Comparison of ENCODE assay signal across 22 cellular contexts in the genomic region with DNA sequence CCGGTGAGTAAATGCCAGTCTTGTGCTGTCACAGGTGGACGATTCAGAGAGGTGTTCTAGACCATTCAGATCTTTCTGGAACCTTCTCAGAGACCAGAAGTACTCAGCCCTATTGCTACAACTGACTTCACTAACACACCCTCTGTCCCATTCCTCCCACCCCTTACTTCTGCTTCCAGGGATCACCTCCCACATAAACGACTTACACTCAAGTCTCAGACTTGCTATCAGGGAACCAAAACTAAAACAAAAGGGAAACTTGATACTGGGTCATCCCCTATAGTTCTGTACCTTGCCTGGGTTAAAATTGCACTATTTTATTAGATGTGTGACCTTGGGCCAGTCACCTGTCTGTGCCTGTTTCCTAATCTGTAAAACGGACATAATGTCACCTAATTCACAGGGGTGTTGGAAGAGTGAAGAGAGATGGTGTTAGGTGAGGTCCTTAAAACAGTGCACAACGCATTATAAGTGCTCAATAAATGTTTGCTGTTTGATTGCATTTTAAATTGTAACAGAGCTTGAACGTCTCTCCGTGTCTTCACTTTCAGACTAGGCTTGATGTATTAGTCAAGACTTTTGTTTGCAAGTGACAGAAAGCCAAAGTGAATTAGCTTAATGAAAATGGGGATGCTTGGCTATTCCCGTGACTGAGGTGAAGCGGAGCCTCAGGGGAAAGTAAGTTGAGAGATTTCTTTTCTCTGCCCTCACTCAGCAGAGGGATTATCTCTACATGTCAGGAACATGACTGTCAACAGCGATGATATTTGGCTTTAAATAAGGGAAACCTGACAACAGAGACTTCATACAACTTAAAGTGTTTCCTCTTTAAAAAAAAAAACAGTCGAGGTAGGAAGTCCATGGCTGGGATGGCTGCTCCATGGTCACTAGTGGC. TPM values are rescaled to one million over a fixed set of nuclear protein-coding genes. Genes with fewer than 3 reads are reported as not detected.
"Had no signal": no experiment of that assay in that cellular context is flagged by ENCODE, and none has a peak within 500 bp of the region (broad histone marks: within the 10 kb centered on the region; RNA-seq: fewer than 3 reads in every experiment).

No MANE protein-coding gene starts in this region.

- H3K27ac Mint-ChIP-seq: activated CD4-positive, alpha-beta T cell treated with anti-CD3 and anti-CD28 coated beads, Interleukin-2, amount 10 ng/mL, durations not matched to agents 7 days and 5 days; activated CD8-positive, alpha-beta T cell treated with anti-CD3 and anti-CD28 coated beads, Interleukin-2, amount 10 ng/mL, durations not matched to agents 7 days and 5 days; activated T-cell treated with anti-CD3 and anti-CD28 coated beads, Interleukin-2, amount 50 U/mL, for 24 hours; mesothelial cell of epicardium; nephron progenitor cell; stimulated activated naive CD8-positive, alpha-beta T cell treated with anti-CD3 and anti-CD28 coated beads, Interleukin-15, amount 100 ng/mL, for 72 hours; T-helper 2 cell treated with Interferon-gamma antibody and Interleukin-4, amounts not matched to agents 5 μg/mL and 100 μg/mL, for 36 hours had no signal

- H3K27ac ChIP-seq: brain microvascular endothelial cell, colonic mucosa, left lung, prostate gland, right atrium auricular region had no signal

- H3K4me1 ChIP-seq: colonic mucosa had no signal

- H3K27me3 ChIP-seq: right atrium auricular region had no signal

- H3K36me3 ChIP-seq: brain microvascular endothelial cell, colonic mucosa, left lung, prostate gland, right atrium auricular region had no signal

- H3K9me3 ChIP-seq: colonic mucosa, left lung, prostate gland, right atrium auricular region had no signal

- H3K9me3 Mint-ChIP-seq: activated CD4-positive, alpha-beta T cell treated with anti-CD3 and anti-CD28 coated beads, Interleukin-2, amount 10 ng/mL, durations not matched to agents 7 days and 5 days; activated T-cell treated with anti-CD3 and anti-CD28 coated beads, Interleukin-2, amount 50 U/mL, for 24 hours; central memory CD8-positive, alpha-beta T cell; mesothelial cell of epicardium; nephron progenitor cell; stimulated activated naive CD8-positive, alpha-beta T cell treated with anti-CD3 and anti-CD28 coated beads, Interleukin-15, amount 100 ng/mL, for 72 hours; T-helper 2 cell treated with Interferon-gamma antibody and Interleukin-4, amounts not matched to agents 5 μg/mL and 100 μg/mL, for 36 hours had no signal

- FAIRE-seq: frontal cortex had no signal

- ATAC-seq: activated CD8-positive, alpha-beta T cell treated with anti-CD3 and anti-CD28 coated beads, Interleukin-2, amount 10 ng/mL, durations not matched to agents 7 days and 5 days; left lung; stimulated activated naive CD8-positive, alpha-beta T cell treated with anti-CD3 and anti-CD28 coated beads, Interleukin-15, amount 100 ng/mL, for 72 hours had no signal

- H3K36me3 Mint-ChIP-seq: mesothelial cell of epicardium had no signal

- DNase-seq: activated CD4-positive, alpha-beta T cell treated with anti-CD3 and anti-CD28 coated beads, Interleukin-2, amount 10 ng/mL, durations not matched to agents 7 days and 5 days; activated CD8-positive, alpha-beta T cell treated with anti-CD3 and anti-CD28 coated beads, Interleukin-2, amount 10 ng/mL, durations not matched to agents 7 days and 5 days; activated effector memory CD4-positive, alpha-beta T cell treated with anti-CD3 and anti-CD28 coated beads, Interleukin-2, amount 50 U/mL, for 16 hours; activated naive CD4-positive, alpha-beta T cell treated with anti-CD3 and anti-CD28 coated beads, Interleukin-2, amount 50 U/mL, for 16 hours; activated T-cell treated with anti-CD3 and anti-CD28 coated beads, Interleukin-2, amount 50 U/mL, for 24 hours; aorta; brain microvascular endothelial cell; colonic mucosa; left lung; nephron progenitor cell; stimulated activated naive CD8-positive, alpha-beta T cell treated with anti-CD3 and anti-CD28 coated beads, Interleukin-15, amount 100 ng/mL, for 72 hours; trophoblast cell had no signal

- H3K4me3 Mint-ChIP-seq: activated CD8-positive, alpha-beta T cell treated with anti-CD3 and anti-CD28 coated beads, Interleukin-2, amount 10 ng/mL, durations not matched to agents 7 days and 5 days; activated T-cell treated with anti-CD3 and anti-CD28 coated beads, Interleukin-2, amount 50 U/mL, for 24 hours; central memory CD8-positive, alpha-beta T cell; mesothelial cell of epicardium; nephron progenitor cell; stimulated activated naive CD8-positive, alpha-beta T cell treated with anti-CD3 and anti-CD28 coated beads, Interleukin-15, amount 100 ng/mL, for 72 hours; T-helper 2 cell treated with Interferon-gamma antibody and Interleukin-4, amounts not matched to agents 5 μg/mL and 100 μg/mL, for 36 hours had no signal

- H3K4me3 ChIP-seq: colonic mucosa, left lung, prostate gland, right atrium auricular region had no signal

RNA-seq across cellular contexts. Expression of a gene that starts 19.6 kb away (rescaled TPM):
- total RNA-seq: activated CD4-positive, alpha-beta T cell treated with anti-CD3 and anti-CD28 coated beads, Interleukin-2, amount 10 ng/mL, durations not matched to agents 7 days and 5 days; activated CD8-positive, alpha-beta T cell treated with anti-CD3 and anti-CD28 coated beads, Interleukin-2, amount 10 ng/mL, durations not matched to agents 7 days and 5 days; aorta; colonic mucosa; kidney epithelial cell; left lung; lung microvascular endothelial cell; mesothelial cell of epicardium; omental fat pad; right atrium auricular region had no signal
- polyA plus RNA-seq: aorta, esophagus had no signal

RNA-seq across cellular contexts. Expression of a gene that starts 45.9 kb away (rescaled TPM):
- total RNA-seq: activated CD4-positive, alpha-beta T cell treated with anti-CD3 and anti-CD28 coated beads, Interleukin-2, amount 10 ng/mL, durations not matched to agents 7 days and 5 days; activated CD8-positive, alpha-beta T cell treated with anti-CD3 and anti-CD28 coated beads, Interleukin-2, amount 10 ng/mL, durations not matched to agents 7 days and 5 days had no signal
- polyA plus RNA-seq: aorta had no signal
